Comparison of ENCODE assay signal across 24 cellular contexts in the genomic region with DNA sequence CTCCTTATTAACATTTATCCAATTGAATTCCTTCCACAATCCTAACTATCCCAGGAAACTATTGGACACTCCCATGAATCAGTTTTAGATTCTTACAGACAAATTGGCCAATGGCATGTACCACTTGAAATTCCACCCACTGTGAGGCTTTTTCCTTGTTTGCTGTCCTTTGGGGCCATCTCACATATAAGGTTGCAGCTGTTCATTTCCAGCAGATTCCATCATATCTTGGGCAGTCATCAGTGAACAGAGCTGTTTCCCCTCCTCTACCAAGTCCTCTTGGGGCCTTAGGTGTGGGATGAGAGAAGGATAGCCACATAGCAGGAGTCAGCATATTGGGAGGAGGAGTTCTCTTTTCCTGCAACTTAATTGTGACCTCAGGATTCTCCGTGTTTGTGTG.
"Had no signal": no experiment of that assay in that cellular context is flagged by ENCODE, and none has a peak within 500 bp of the region (broad histone marks: within the 10 kb centered on the region; RNA-seq: fewer than 3 reads in every experiment).

No MANE protein-coding gene starts in this region.

- FAIRE-seq: endothelial cell of umbilical vein, frontal cortex, islet of Langerhans, pancreas had no signal

- H3K27me3 ChIP-seq: heart right ventricle, neural progenitor cell, pancreas, tibial artery, vagina had no signal

- H3K9me3 ChIP-seq: heart right ventricle, pancreas, tibial artery, vagina had no signal

- H3K4me3 ChIP-seq: heart right ventricle, lung, neural progenitor cell, pancreas, tibial artery, vagina had no signal

- H3K4me1 ChIP-seq: heart right ventricle, neural progenitor cell, pancreas, tibial artery, vagina had no signal

- ATAC-seq: activated CD8-positive, alpha-beta memory T cell treated with anti-CD3 and anti-CD28 coated beads, Interleukin-2, amount 10 ng/mL, durations not matched to agents 7 days and 5 days; heart right ventricle; pancreas; stimulated activated naive B cell treated with anti-CD40 and anti-IgM and Interleukin-4, amounts not matched to agents 10 μg/mL and 1 μg/mL and 100 μg/mL, for 72 hours; T-helper 17 cell had no signal

- H3K36me3 ChIP-seq: heart right ventricle, neural progenitor cell, pancreas, tibial artery, vagina, WERI-Rb-1 had no signal

- H3K27ac ChIP-seq: heart right ventricle, neural progenitor cell, pancreas, tibial artery, vagina, WERI-Rb-1 had no signal

- DNase-seq: activated CD4-positive, alpha-beta memory T cell treated with anti-CD3 and anti-CD28 coated beads for 36 hours; activated CD8-positive, alpha-beta memory T cell treated with anti-CD3 and anti-CD28 coated beads, Interleukin-2, amount 10 ng/mL, durations not matched to agents 7 days and 5 days; activated effector memory CD4-positive, alpha-beta T cell treated with Interleukin-2 at 50 U/mL for 16 hours; activated naive CD4-positive, alpha-beta T cell treated with anti-CD3 and anti-CD28 coated beads, Interleukin-2, amount 50 U/mL, for 16 hours; activated T-cell treated with anti-CD3 and anti-CD28 coated beads, Interleukin-2, amount 50 U/mL, for 24 hours; caudate nucleus; cortex of kidney; effector CD8-positive, alpha-beta T cell; heart right ventricle; midbrain; naive B cell; pancreas; stimulated activated CD4-positive, alpha-beta T cell treated with anti-CD3 and anti-CD28 coated beads, Interleukin-15, amount 100 ng/mL, for 24 hours; stimulated activated CD4-positive, alpha-beta T cell treated with anti-CD3 and anti-CD28 coated beads, Interleukin-4, amount 100 ng/mL, for 1 hour; stimulated activated naive B cell treated with anti-CD40 and anti-IgM and Interleukin-4, amounts not matched to agents 10 μg/mL and 1 μg/mL and 100 μg/mL, for 72 hours; T-helper 17 cell; tibial artery; WERI-Rb-1 had no signal
